8 cellular contexts compared by ENCODE assay signal in genomic region chr17:15999974-16000827, GRCh38. TPM values are rescaled to one million over a fixed set of nuclear protein-coding genes. Genes with fewer than 3 reads are reported as not detected.
DNase-seq lines count a peak whose midpoint lies in the region; ATAC-seq and TF ChIP-seq lines count a peak whose summit lies in the region.

No MANE protein-coding gene starts in this region.

- POLR2A ChIA-PET in WTC11 (lab: Charles Lee), result interaction anchor here (1.0 kb wide), 1 partner anchor 55 kb away, joined by 6 read pairs; the partner anchor contains the start of gene ADORA2B

- peaks cover 46% of the 10 kb centered on the region for H3K36me3 Mint-ChIP-seq in WTC11

- H3K9ac ChIP-seq in HUES48 (ENCODE audit: low read depth, low read length), result peak overlapping the region; percentile 94

- CTCF ChIA-PET in WTC11 (lab: Charles Lee), result interaction anchor here (1.7 to 4.7 kb wide), 2 partner anchors 34 to 55 kb away, joined by 18 to 47 read pairs; partner anchors contain the start of gene ADORA2B

- H3K4me3 ChIP-seq in HUES48 (ENCODE audit: low read depth, low read length) (peak overlapping the region; percentile 94), fibroblast of pulmonary artery (replicated peaks; ENCODE audit: low read depth, low read length) (peak overlapping the region; percentile 74)

- DNase-seq in ELR (ENCODE audit: low read depth) (peak; percentile 52), WTC11 (ENCODE audit: low spot score) (no peak), fibroblast of pulmonary artery (ENCODE audit: low read depth) (peak; percentile 42), omental fat pad (ENCODE audit: low spot score) (no peak), NCI-H1436 (lab: John Stamatoyannopoulos, UW) (no peak), Kasumi-1 (lab: John Stamatoyannopoulos, UW) (no peak)

- H3K27me3 Mint-ChIP-seq in WTC11 (ENCODE audit: low read depth), result no peaks in the 10 kb centered on the region

- H3K36me3 ChIP-seq in HUES48 (ENCODE audit: control insufficient read depth, insufficient read depth, low read length), result peaks cover 47% of the 10 kb centered on the region

- H3K4me1 ChIP-seq in HUES48 (ENCODE audit: control insufficient read depth, insufficient read depth, low read length), result peaks cover 8% of the 10 kb centered on the region

- no peak for TF ChIP-seq CTCF in WTC11 (IDR thresholded peaks at IDR 0.05)
- TF ChIP-seq CTCF in fibroblast of pulmonary artery (IDR thresholded peaks at IDR 0.05; ENCODE audit: low read length, missing control alignments), result no peak
- TF ChIP-seq CTCF in omental fat pad (IDR thresholded peaks at IDR 0.05), result no peak

- peaks cover 17% of the 10 kb centered on the region for H3K4me1 Mint-ChIP-seq in WTC11

- peak; percentile 44 for ATAC-seq in GM21381 (IDR thresholded peaks at IDR 0.05; ENCODE audit: unreplicated experiment)
- peak; percentile 58 for ATAC-seq in WTC11
- peak; percentile 72 for ATAC-seq in omental fat pad (ENCODE audit: low FRiP score)

- H3K9me3 ChIP-seq in HUES48 (ENCODE audit: control insufficient read depth, insufficient read depth, low read length), result 0 out of 2 replicates have a peak, but pooled peaks cover 3% of the 10 kb centered on the region

- peak overlapping the region; percentile 92 for H3K27ac Mint-ChIP-seq in WTC11

- peaks cover 10% of the 10 kb centered on the region for H3K9me3 Mint-ChIP-seq in WTC11

- H3K4me3 Mint-ChIP-seq in WTC11, result peak overlapping the region; percentile 95

- H3K27ac ChIP-seq in HUES48 (ENCODE audit: low read depth, low read length), result peak overlapping the region; percentile 97

- H3K27me3 ChIP-seq in HUES48 (ENCODE audit: control insufficient read depth, insufficient read depth, low read length), result no peaks in the 10 kb centered on the region

TF ChIP-seq in WTC11, 78 proteins besides CTCF, POLR2A, EP300 and RAD21:
- TF ChIP-seq FOXK1 (CRISPR knock-in tag; IDR thresholded peaks at IDR 0.05) (no peak), STAT6 (CRISPR knock-in tag; conservative IDR thresholded peaks at IDR 0.05; ENCODE audit: low read depth) (peak; percentile 89; the same call in 1 of the 2 replicates), ESRRA (CRISPR knock-in tag; IDR thresholded peaks at IDR 0.05; ENCODE audit: borderline replicate concordance) (0 out of 2 replicates have a peak, but pooled peaks have one; percentile 2), KAT7 (CRISPR knock-in tag; IDR thresholded peaks at IDR 0.05; ENCODE audit: borderline replicate concordance) (peak; percentile 49; the same call in 1 of the 2 replicates)

RNA-seq across cellular contexts. Expression of gene TTC19, which starts 0.6 kb away (rescaled TPM):
- total RNA-seq in WTC11 (2021) (55.3 to 60.0 TPM (median 58.0 TPM) in 3 replicates), omental fat pad (10 to 100 TPM; 42.4 to 72.7 (median 56.8) TPM)

RNA-seq across cellular contexts. Expression of gene ZSWIM7, which starts 0.7 kb away (rescaled TPM):
- 41.1 to 41.7 TPM (median 41.3 TPM) in 3 replicates for total RNA-seq in WTC11 (2021)
- total RNA-seq in omental fat pad, result 10 to 100 TPM in 3 of 4 donors, 1 to 10 TPM in 1; 8.6 to 34.0 (median 20.4) TPM

RNA-seq across cellular contexts. Expression of gene ADORA2B, which starts 55.3 kb away (rescaled TPM):
- 4.2 to 5.1 TPM (median 4.9 TPM) in 3 replicates for total RNA-seq in WTC11 (2021)
- total RNA-seq in omental fat pad, result 1 to 10 TPM in 2 of 4 donors, under 1 TPM in 1, not detected in 1; 0.82 to 5.6 (median 2.1) TPM

Comparison
In these comparisons a context has a peak if more than half of its experiments do, and no peak if none do; other contexts are left out.
1. DNase-seq: peak in ELR (single experiment) and fibroblast of pulmonary artery (single experiment); none in WTC11 (single experiment), omental fat pad (single experiment), NCI-H1436 (single experiment) and Kasumi-1 (0 of 2).
2. Peak in every context shown above with its lines, with median percentiles within 50 percentile points of each other: ATAC-seq.